In the genomic region with DNA sequence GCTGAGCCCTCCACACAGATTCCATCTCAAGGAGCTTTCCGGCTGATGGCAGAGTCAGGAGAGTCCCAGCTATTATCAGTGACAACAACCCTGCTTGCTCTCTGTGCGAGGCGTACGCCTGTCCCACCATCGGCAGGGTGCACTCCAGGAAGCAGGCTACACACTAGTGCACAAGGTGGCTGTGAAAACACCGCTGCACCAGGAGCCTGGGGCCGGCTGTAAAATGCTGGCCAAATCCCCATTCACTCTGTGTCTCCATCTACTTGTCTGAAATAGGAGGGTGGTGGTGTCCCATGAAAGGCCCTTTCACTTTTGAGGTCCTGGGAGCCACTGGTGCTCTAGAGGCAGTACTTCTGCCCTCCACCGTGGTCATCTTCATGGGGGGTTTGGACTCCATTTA, we compare ENCODE assay signal across 18 cellular contexts.
"Had no signal": no experiment of that assay in that cellular context is flagged by ENCODE, and none has a peak within 500 bp of the region (broad histone marks: within the 10 kb centered on the region; RNA-seq: fewer than 3 reads in every experiment).

No MANE protein-coding gene starts in this region.

- DNase-seq: Karpas-422, KG1, MG63, NCI-H1092, NCI-H1436, NCI-H187, NCI-H2029, NCI-H2081 treated with DMSO at 0.1 percent for 48 hours, NCI-H2171, NCI-H226, NCI-H446, NCI-H510A, NCI-H524 treated with DMSO at 0.1 percent for 48 hours, NCI-H774, RPMI8226, SHP77, SK-N-SH, SW 1271 had no signal

- H3K36me3 ChIP-seq: MG63 had no signal

- H3K9me3 ChIP-seq: MG63, SK-N-SH had no signal

- H3K4me3 ChIP-seq: MG63 had no signal

- H3K9ac ChIP-seq: SK-N-SH had no signal

- H3K4me2 ChIP-seq: SK-N-SH had no signal

- H3K27me3 ChIP-seq: MG63 had no signal
